Comparison of ENCODE assay signal across 8 cellular contexts in the genomic region with DNA sequence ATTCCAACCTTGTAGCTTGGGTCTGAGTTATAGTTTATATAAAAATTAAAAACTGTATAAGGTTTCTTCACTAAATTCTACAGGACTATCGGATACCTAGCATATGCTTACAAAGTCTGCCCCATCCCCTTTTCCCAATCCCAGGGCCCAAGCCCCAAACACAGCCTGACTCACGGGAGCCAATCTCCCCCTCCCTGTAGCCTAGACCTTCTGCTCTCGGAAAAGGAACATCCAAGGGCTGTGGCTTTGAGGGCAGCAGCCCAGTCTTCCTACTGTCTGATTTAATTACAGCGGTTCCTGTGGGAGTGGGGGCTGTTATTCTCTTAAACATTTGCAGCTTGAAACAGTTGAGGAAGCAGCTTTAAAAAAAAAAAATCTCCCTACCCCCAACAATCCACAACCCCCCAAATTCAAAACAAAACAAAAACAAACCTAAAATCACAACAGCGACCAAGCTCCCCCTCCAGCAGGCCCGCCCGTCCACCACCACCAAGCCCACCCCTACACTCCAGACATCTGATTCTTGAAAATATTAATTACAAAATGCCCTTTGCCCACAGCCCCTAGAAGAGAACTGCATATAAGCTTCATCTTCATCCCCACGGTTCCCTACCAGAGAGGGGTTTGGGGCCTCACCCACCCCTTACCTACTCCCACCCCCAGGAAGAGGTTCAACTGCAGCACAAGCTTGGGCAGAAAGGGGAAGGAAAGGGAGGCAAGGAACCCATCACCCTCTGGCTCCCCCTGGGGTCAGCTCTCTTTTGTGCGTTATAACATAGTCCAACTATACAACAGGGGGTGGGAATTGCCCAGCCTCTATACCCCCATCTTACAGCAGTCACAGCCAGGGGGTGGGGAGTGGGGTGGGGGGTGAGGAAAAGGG. TPM values are rescaled to one million over a fixed set of nuclear protein-coding genes. Genes with fewer than 3 reads are reported as not detected.
DNase-seq lines count a peak whose midpoint lies in the region; TF ChIP-seq lines count a peak whose summit lies in the region.

No MANE protein-coding gene starts in this region.

- H3K9ac ChIP-seq in MM.1S (ENCODE audit: low read length) (peak overlapping the region; percentile 89; the same call in 1 of the 2 replicates), parathyroid adenoma (no peak overlapping the region)

- H4K20me1 ChIP-seq in MM.1S (ENCODE audit: insufficient read depth, low read length), result no peaks in the 10 kb centered on the region

- DNase-seq in NCI-H146 (lab: John Stamatoyannopoulos, UW), result peak; percentile 11
- no peak for DNase-seq in NCI-H146 treated with DMSO at 0.1 percent for 48 hours (lab: John Stamatoyannopoulos, UW; ENCODE audit: unreplicated experiment)
- peak; percentile 46 for DNase-seq in MM.1S
- DNase-seq in activated CD4-positive, alpha-beta T cell treated with anti-CD3 and anti-CD28 coated beads, Interleukin-2, amount 10 ng/mL, durations not matched to agents 7 days and 5 days, result peak; percentile 54
- DNase-seq in epithelial cell of proximal tubule (ENCODE audit: low read depth), result no peak
- DNase-seq in mucosa of gallbladder (ENCODE audit: low spot score), result no peak
- no peak for DNase-seq in GM19240 (ENCODE audit: insufficient read length, low spot score)

- H3K4me1 Mint-ChIP-seq in activated CD4-positive, alpha-beta T cell treated with anti-CD3 and anti-CD28 coated beads, Interleukin-2, amount 10 ng/mL, durations not matched to agents 7 days and 5 days, result peaks cover 40% of the 10 kb centered on the region

- peak overlapping the region; percentile 95 for H3K4me3 Mint-ChIP-seq in activated CD4-positive, alpha-beta T cell treated with anti-CD3 and anti-CD28 coated beads, Interleukin-2, amount 10 ng/mL, durations not matched to agents 7 days and 5 days

- peak overlapping the region; percentile 84; the same call in 1 of the 2 replicates for H3K27ac ChIP-seq in MM.1S (ENCODE audit: low read length)
- H3K27ac ChIP-seq in parathyroid adenoma, result peak overlapping the region; percentile 80

- no peaks in the 10 kb centered on the region for H3K9me3 Mint-ChIP-seq in activated CD4-positive, alpha-beta T cell treated with anti-CD3 and anti-CD28 coated beads, Interleukin-2, amount 10 ng/mL, durations not matched to agents 7 days and 5 days

- peaks cover 35% of the 10 kb centered on the region for H3K36me3 Mint-ChIP-seq in activated CD4-positive, alpha-beta T cell treated with anti-CD3 and anti-CD28 coated beads, Interleukin-2, amount 10 ng/mL, durations not matched to agents 7 days and 5 days (ENCODE audit: low read depth)

- H3K9me2 ChIP-seq in MM.1S (replicated peaks; ENCODE audit: insufficient read depth, low read length), result no peaks in the 10 kb centered on the region

- H3K79me2 ChIP-seq in MM.1S (ENCODE audit: low read length) (peaks cover 28% of the 10 kb centered on the region), parathyroid adenoma (peaks cover 25% of the 10 kb centered on the region)

- H3K4me2 ChIP-seq in MM.1S (ENCODE audit: low read depth, low read length) (peak overlapping the region; percentile 81; the same call in 1 of the 2 replicates), parathyroid adenoma (ENCODE audit: low read length) (peak overlapping the region; percentile 76)

- no peaks in the 10 kb centered on the region for H3K27me3 ChIP-seq in MM.1S (replicated peaks; ENCODE audit: insufficient read depth, low read length)
- H3K27me3 ChIP-seq in parathyroid adenoma (ENCODE audit: control insufficient read depth, insufficient read depth, low read length), result no peaks in the 10 kb centered on the region

- H2AFZ ChIP-seq in MM.1S (ENCODE audit: low read length) (no peak overlapping the region), parathyroid adenoma (no peak overlapping the region)

- POLR2A ChIA-PET in activated CD4-positive, alpha-beta T cell treated with anti-CD3 and anti-CD28 coated beads, Interleukin-2, amount 10 ng/mL, durations not matched to agents 7 days and 5 days (lab: Charles Lee), result no interaction called here

- H3K27me3 Mint-ChIP-seq in activated CD4-positive, alpha-beta T cell treated with anti-CD3 and anti-CD28 coated beads, Interleukin-2, amount 10 ng/mL, durations not matched to agents 7 days and 5 days, result no peaks in the 10 kb centered on the region

- peaks cover 18% of the 10 kb centered on the region for H3F3A ChIP-seq in MM.1S (ENCODE audit: insufficient read depth, low read length)

- H3K9me3 ChIP-seq in MM.1S (replicated peaks; ENCODE audit: insufficient read depth, low read length), result no peaks in the 10 kb centered on the region
- no peaks in the 10 kb centered on the region for H3K9me3 ChIP-seq in parathyroid adenoma (ENCODE audit: control insufficient read depth, low read length)

- H3K4me1 ChIP-seq in MM.1S (ENCODE audit: low read length), result 0 out of 2 replicates have a peak, but pooled peaks cover 3% of the 10 kb centered on the region
- peaks cover 8% of the 10 kb centered on the region for H3K4me1 ChIP-seq in parathyroid adenoma

- TF ChIP-seq CTCF in MM.1S (IDR thresholded peaks at IDR 0.05; ENCODE audit: low read length) (peak; percentile 40), epithelial cell of proximal tubule (conservative IDR thresholded peaks at IDR 0.05; ENCODE audit: low read depth, low read length) (peak; percentile 37), parathyroid adenoma (IDR thresholded peaks at IDR 0.05) (no peak)

- H3K4me3 ChIP-seq in MM.1S (ENCODE audit: low read length) (no peak overlapping the region), epithelial cell of proximal tubule (ENCODE audit: low read depth, low read length) (no peak overlapping the region), parathyroid adenoma (ENCODE audit: low read depth, low read length) (no peak overlapping the region)

- H3K36me3 ChIP-seq in MM.1S (replicated peaks; ENCODE audit: insufficient read depth, low read length) (no peaks in the 10 kb centered on the region), parathyroid adenoma (ENCODE audit: control insufficient read depth, insufficient read depth, low read length) (no peaks in the 10 kb centered on the region)

- peak overlapping the region; percentile 99 for H3K27ac Mint-ChIP-seq in activated CD4-positive, alpha-beta T cell treated with anti-CD3 and anti-CD28 coated beads, Interleukin-2, amount 10 ng/mL, durations not matched to agents 7 days and 5 days

- CTCF ChIA-PET in activated CD4-positive, alpha-beta T cell treated with anti-CD3 and anti-CD28 coated beads, Interleukin-2, amount 10 ng/mL, durations not matched to agents 7 days and 5 days (lab: Charles Lee), result interaction anchor here (0.5 to 3.0 kb wide), 19 partner anchors 10 to 270 kb away, joined by 3 to 17 read pairs (median 4); a partner anchor contains a TSS

RNA-seq across cellular contexts. Expression of a gene that starts 1.1 kb away (rescaled TPM):
- 10 to 100 TPM; 62.5 to 65.5 TPM for total RNA-seq in activated CD4-positive, alpha-beta T cell treated with anti-CD3 and anti-CD28 coated beads, Interleukin-2, amount 10 ng/mL, durations not matched to agents 7 days and 5 days
- total RNA-seq in epithelial cell of proximal tubule (50.7 and 68.5 TPM in 2 replicates), mucosa of gallbladder (51.7 TPM)

RNA-seq across cellular contexts. Expression of a gene that starts 20.5 kb away (rescaled TPM):
- total RNA-seq in activated CD4-positive, alpha-beta T cell treated with anti-CD3 and anti-CD28 coated beads, Interleukin-2, amount 10 ng/mL, durations not matched to agents 7 days and 5 days, result under 1 TPM; 0.10 to 0.17 TPM
- total RNA-seq in epithelial cell of proximal tubule, result 0.14 and 0.29 TPM in 2 replicates
- 0.06 TPM for total RNA-seq in mucosa of gallbladder

RNA-seq across cellular contexts. Expression of a gene that starts 40.9 kb away (rescaled TPM):
- 100 to 1,000 TPM in 1 of 2 experiments, 10 to 100 TPM in 1; 97.9 to 116 TPM for total RNA-seq in activated CD4-positive, alpha-beta T cell treated with anti-CD3 and anti-CD28 coated beads, Interleukin-2, amount 10 ng/mL, durations not matched to agents 7 days and 5 days
- total RNA-seq in epithelial cell of proximal tubule (16.6 and 17.2 TPM in 2 replicates), mucosa of gallbladder (104 TPM)

RNA-seq across cellular contexts. Expression of a gene that starts 41.6 kb away (rescaled TPM):
- total RNA-seq in activated CD4-positive, alpha-beta T cell treated with anti-CD3 and anti-CD28 coated beads, Interleukin-2, amount 10 ng/mL, durations not matched to agents 7 days and 5 days, result under 1 TPM; 0.17 to 0.29 TPM
- total RNA-seq in epithelial cell of proximal tubule (not detected in 2 replicates), mucosa of gallbladder (0.29 TPM)

RNA-seq across cellular contexts. Expression of a gene that starts 48.1 kb away (rescaled TPM):
- under 1 TPM; 0.52 to 0.99 TPM for total RNA-seq in activated CD4-positive, alpha-beta T cell treated with anti-CD3 and anti-CD28 coated beads, Interleukin-2, amount 10 ng/mL, durations not matched to agents 7 days and 5 days
- total RNA-seq in epithelial cell of proximal tubule (not detected in 2 replicates), mucosa of gallbladder (0.58 TPM)

Comparison
In these comparisons a context has a peak if more than half of its experiments do, and no peak if none do; other contexts are left out.
1. DNase-seq: peak in NCI-H146 (single experiment), MM.1S (single experiment) and activated CD4-positive, alpha-beta T cell treated with anti-CD3 and anti-CD28 coated beads, Interleukin-2, amount 10 ng/mL, durations not matched to agents 7 days and 5 days (single experiment); none in NCI-H146 treated with DMSO at 0.1 percent for 48 hours (single experiment), epithelial cell of proximal tubule (single experiment), mucosa of gallbladder (single experiment) and GM19240 (single experiment).